1 cellular context compared by ENCODE assay signal in the genomic region with DNA sequence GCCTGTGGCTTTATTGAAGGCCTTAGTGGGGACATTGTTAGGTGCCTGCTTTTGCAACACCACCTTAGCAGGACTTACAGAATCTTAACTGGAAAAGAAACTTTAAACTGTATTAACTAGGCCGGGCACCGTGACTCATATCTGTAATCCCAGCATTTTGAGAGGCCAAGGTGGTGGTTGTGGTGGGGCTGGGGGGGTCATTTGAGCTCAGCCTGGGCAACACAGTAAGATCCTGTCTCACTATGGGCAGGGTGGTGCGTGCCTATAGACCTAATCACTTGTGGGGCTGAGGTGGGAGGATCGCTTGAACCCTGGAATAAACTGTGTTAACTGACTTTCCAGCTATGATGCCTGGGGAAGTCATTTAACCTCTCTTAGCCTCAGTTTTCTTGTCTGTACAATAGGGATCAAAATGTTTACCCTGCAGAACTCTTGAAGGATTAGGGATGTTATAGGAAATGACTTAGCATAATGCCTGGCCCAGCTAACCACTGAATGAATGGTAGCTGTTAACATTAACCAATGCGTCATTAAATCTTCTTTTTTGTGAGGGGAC.
TF ChIP-seq lines count a peak whose summit lies in the region.

No MANE protein-coding gene starts in this region.

TF ChIP-seq in K562, 482 proteins besides CTCF, POLR2A, EP300 and RAD21 (continued from another document):
- TF ChIP-seq, protein P1, sequence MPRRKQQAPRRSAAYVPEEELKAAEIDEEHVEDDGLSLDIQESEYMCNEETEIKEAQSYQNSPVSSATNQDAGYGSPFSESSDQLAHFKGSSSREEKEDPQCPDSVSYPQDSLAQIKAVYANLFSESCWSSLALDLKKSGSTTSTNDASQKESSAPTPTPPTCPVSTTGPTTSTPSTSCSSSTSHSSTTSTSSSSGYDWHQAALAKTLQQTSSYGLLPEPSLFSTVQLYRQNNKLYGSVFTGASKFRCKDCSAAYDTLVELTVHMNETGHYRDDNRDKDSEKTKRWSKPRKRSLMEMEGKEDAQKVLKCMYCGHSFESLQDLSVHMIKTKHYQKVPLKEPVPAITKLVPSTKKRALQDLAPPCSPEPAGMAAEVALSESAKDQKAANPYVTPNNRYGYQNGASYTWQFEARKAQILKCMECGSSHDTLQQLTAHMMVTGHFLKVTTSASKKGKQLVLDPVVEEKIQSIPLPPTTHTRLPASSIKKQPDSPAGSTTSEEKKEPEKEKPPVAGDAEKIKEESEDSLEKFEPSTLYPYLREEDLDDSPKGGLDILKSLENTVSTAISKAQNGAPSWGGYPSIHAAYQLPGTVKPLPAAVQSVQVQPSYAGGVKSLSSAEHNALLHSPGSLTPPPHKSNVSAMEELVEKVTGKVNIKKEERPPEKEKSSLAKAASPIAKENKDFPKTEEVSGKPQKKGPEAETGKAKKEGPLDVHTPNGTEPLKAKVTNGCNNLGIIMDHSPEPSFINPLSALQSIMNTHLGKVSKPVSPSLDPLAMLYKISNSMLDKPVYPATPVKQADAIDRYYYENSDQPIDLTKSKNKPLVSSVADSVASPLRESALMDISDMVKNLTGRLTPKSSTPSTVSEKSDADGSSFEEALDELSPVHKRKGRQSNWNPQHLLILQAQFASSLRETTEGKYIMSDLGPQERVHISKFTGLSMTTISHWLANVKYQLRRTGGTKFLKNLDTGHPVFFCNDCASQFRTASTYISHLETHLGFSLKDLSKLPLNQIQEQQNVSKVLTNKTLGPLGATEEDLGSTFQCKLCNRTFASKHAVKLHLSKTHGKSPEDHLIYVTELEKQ (CRISPR knock-in tag; IDR thresholded peaks at IDR 0.05): no peak
- no peak for TF ChIP-seq FOXJ3 (CRISPR knock-in tag; IDR thresholded peaks at IDR 0.05)
- peak; percentile 73 for TF ChIP-seq C11orf30 (IDR thresholded peaks at IDR 0.05; ENCODE audit: low read depth)
- TF ChIP-seq MAFG (tag; conservative IDR thresholded peaks at IDR 0.05): 0 out of 2 replicates have a peak, but pooled peaks have one; percentile 35
- peak; percentile 45 to 76; a peak in 3 of 4 replicates for TF ChIP-seq KDM1A (IDR thresholded peaks at IDR 0.05)
- peak; percentile 69; the same call in 1 of the 2 replicates for TF ChIP-seq ZNF24 (IDR thresholded peaks at IDR 0.05)
- TF ChIP-seq ZNF316 (IDR thresholded peaks at IDR 0.05): peak; percentile 79
- TF ChIP-seq, protein P2, sequence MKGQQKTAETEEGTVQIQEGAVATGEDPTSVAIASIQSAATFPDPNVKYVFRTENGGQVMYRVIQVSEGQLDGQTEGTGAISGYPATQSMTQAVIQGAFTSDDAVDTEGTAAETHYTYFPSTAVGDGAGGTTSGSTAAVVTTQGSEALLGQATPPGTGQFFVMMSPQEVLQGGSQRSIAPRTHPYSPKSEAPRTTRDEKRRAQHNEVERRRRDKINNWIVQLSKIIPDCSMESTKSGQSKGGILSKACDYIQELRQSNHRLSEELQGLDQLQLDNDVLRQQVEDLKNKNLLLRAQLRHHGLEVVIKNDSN (CRISPR knock-in tag; IDR thresholded peaks at IDR 0.05): 0 out of 2 replicates have a peak, but pooled peaks have one; percentile 10
- TF ChIP-seq MTA1 (IDR thresholded peaks at IDR 0.05; ENCODE audit: borderline replicate concordance): peak; percentile 32; the same call in 1 of the 2 replicates
- peak; percentile 29 for TF ChIP-seq CXXC5 (CRISPR knock-in tag; IDR thresholded peaks at IDR 0.05)
- peak; percentile 94 for TF ChIP-seq ZNF121 (CRISPR knock-in tag; conservative IDR thresholded peaks at IDR 0.05)
- TF ChIP-seq, protein P3, sequence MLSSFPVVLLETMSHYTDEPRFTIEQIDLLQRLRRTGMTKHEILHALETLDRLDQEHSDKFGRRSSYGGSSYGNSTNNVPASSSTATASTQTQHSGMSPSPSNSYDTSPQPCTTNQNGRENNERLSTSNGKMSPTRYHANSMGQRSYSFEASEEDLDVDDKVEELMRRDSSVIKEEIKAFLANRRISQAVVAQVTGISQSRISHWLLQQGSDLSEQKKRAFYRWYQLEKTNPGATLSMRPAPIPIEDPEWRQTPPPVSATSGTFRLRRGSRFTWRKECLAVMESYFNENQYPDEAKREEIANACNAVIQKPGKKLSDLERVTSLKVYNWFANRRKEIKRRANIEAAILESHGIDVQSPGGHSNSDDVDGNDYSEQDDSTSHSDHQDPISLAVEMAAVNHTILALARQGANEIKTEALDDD (IDR thresholded peaks at IDR 0.05): peak; percentile 77
- peak; percentile 80 for TF ChIP-seq NFE2 (IDR thresholded peaks at IDR 0.05; ENCODE audit: low read depth)
- TF ChIP-seq ZNF143 (CRISPR knock-in tag; IDR thresholded peaks at IDR 0.05): 0 out of 2 replicates have a peak, but pooled peaks have one; percentile 28
- peak; percentile 43 to 64 for TF ChIP-seq FOXA3 (CRISPR knock-in tag; conservative IDR thresholded peaks at IDR 0.05 in 1 of 2, IDR thresholded peaks at IDR 0.05 in 1 of 2)
- TF ChIP-seq ZNF740 (CRISPR knock-in tag; IDR thresholded peaks at IDR 0.05): peak; percentile 54; the same call in 1 of the 2 replicates
- no peak for TF ChIP-seq ZNF740 (tag; IDR thresholded peaks at IDR 0.05)
- 0 out of 2 replicates have a peak, but pooled peaks have one; percentile 12 for TF ChIP-seq ZBTB17 (CRISPR knock-in tag; IDR thresholded peaks at IDR 0.05)
- TF ChIP-seq BCOR (IDR thresholded peaks at IDR 0.05): peak; percentile 84
- peak; percentile 48; the same call in 1 of the 2 replicates for TF ChIP-seq MAFF (IDR thresholded peaks at IDR 0.05; ENCODE audit: low read length)
- TF ChIP-seq ESRRA (IDR thresholded peaks at IDR 0.05; ENCODE audit: borderline replicate concordance, low read depth): peak; percentile 78
- TF ChIP-seq SMAD4 (CRISPR knock-in tag; conservative IDR thresholded peaks at IDR 0.05): 0 out of 2 replicates have a peak, but pooled peaks have one; percentile 14
